8 cellular contexts compared by ENCODE assay signal in the genomic region with DNA sequence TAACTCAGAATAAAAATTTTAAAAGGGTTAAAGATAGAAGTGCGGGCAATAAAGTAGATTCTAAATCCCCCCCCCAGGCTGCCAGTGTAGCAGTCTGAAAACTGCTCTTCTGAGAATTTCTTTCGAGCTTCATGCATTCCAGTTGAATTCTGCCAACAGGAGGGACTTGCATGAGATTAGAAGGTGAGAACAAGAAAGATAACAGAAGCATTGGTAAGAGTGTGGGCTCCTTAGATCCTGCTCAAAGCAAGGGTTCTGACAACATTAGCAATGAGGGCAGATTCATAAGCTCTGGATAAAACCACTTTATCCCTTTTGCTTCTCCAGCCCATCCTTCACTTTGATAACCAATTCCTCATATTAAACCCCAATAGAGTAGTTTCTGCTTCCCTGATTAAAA.
"Had no signal": no experiment of that assay in that cellular context is flagged by ENCODE, and none has a peak within 500 bp of the region (broad histone marks: within the 10 kb centered on the region; RNA-seq: fewer than 3 reads in every experiment).

No MANE protein-coding gene starts in this region.

- H3K27ac Mint-ChIP-seq: H9, HFFc6 had no signal

- ATAC-seq: HCT116 had no signal

- H3K36me3 ChIP-seq: HAP-1 had no signal

- H2AFZ ChIP-seq: GM23248 had no signal

- DNase-seq: GM23248, GOT3, H7, H9, HCEC 1CT, HFFc6 had no signal

- H3K4me3 Mint-ChIP-seq: H9, HFFc6 had no signal

- H3K9me3 ChIP-seq: HAP-1 had no signal

- H3K27ac ChIP-seq: GM23248 had no signal

- H3K9ac ChIP-seq: GM23248 had no signal

- H3K4me3 ChIP-seq: GM23248, HAP-1 had no signal
